17 cellular contexts compared by ENCODE assay signal in the genomic region with DNA sequence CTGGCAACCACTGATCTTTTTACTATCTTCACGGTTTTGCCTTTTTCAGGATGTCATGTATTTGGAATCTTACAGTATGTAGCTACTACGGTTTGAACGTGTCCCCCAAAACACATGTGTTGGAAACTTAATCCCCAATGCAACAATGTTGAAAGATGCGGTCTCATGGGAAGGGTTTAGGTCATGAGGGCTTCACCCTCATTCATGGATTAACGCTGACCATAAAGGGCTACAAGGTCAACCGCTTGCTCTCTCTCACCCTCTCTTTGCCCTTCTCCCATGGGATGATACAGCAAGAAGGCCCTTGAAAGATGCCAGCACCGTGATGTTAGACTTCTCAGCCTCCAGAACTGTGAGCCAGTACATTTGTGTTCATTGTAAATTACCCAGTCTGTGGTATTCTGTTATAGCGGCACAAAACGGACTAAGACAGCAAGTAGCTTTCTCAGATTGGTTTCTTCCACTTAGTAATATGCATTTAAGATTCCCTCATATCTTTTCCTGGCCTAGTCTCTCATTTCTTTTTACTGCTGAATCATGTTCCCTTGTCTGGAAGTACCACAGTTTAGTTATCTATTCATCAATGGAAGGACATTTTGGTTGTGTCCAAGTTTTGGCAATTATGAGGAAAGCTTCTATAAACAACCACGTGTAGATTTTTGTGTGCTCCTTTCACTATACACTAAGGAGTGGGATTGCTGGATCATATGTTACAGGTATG. TPM values are rescaled to one million over a fixed set of nuclear protein-coding genes. Genes with fewer than 3 reads are reported as not detected.
A peak's percentile ranks its signal among the peaks of the same experiment; 100 is the strongest.
DNase-seq lines count a peak whose midpoint lies in the region; ATAC-seq and TF ChIP-seq lines count a peak whose summit lies in the region.
"Had no signal": no experiment of that assay in that cellular context is flagged by ENCODE, and none has a peak within 500 bp of the region (broad histone marks: within the 10 kb centered on the region; RNA-seq: fewer than 3 reads in every experiment).

No MANE protein-coding gene starts in this region.

- H3K4me1 Mint-ChIP-seq in progenitor cell of endocrine pancreas (ENCODE audit: low read depth) (peaks cover 3% of the 10 kb centered on the region), immature natural killer cell (peaks cover 0 to 16% of the 10 kb centered on the region in 2 donors)

- H3K9ac ChIP-seq in BLaER1 = no peak overlapping the region
- H3K9ac ChIP-seq: GM23248 had no signal

- no peak overlapping the region for H3K4me3 Mint-ChIP-seq in progenitor cell of endocrine pancreas (ENCODE audit: low read depth)
- no peak overlapping the region for H3K4me3 Mint-ChIP-seq in immature natural killer cell
- H3K4me3 Mint-ChIP-seq: CD4-positive, CD25-positive, alpha-beta regulatory T cell had no signal

- no peaks in the 10 kb centered on the region for H3K9me3 ChIP-seq in BLaER1
- H3K9me3 ChIP-seq: A549 had no signal

- TF ChIP-seq CTCF in fibroblast of mammary gland (conservative IDR thresholded peaks at IDR 0.05; ENCODE audit: control insufficient read depth, insufficient read depth, low read depth, low read length) = no peak
- no peak for TF ChIP-seq CTCF in progenitor cell of endocrine pancreas (IDR thresholded peaks at IDR 0.05; ENCODE audit: unreplicated experiment)
- TF ChIP-seq CTCF in RWPE1 (conservative IDR thresholded peaks at IDR 0.05; ENCODE audit: low read depth) = no peak

- POLR2A ChIA-PET in RWPE1 (lab: Yijun Ruan, JAX; ENCODE audit: low non-redundant PET) = no interaction called here

- H3K27ac ChIP-seq in BLaER1 = no peak overlapping the region
- H3K27ac ChIP-seq in RWPE1 = no peak overlapping the region
- H3K27ac ChIP-seq: GM23248 had no signal

- peak; percentile 8 for DNase-seq in MV-4-11 (lab: John Stamatoyannopoulos, UW)
- DNase-seq in fibroblast of mammary gland (ENCODE audit: low read depth) = peak; percentile 35
- DNase-seq in progenitor cell of endocrine pancreas (ENCODE audit: low spot score, unreplicated experiment) = no peak
- DNase-seq in immature natural killer cell = no peak
- no peak for DNase-seq in RWPE1 (ENCODE audit: low spot score)
- DNase-seq in HT-29 (ENCODE audit: low spot score) = no peak
- DNase-seq: CD4-positive, CD25-positive, alpha-beta regulatory T cell; DMS79 treated with DMSO at 0.1 percent for 48 hours; GM23248; Karpas-422; NCI-H1417; NCI-H2029; NCI-H524 had no signal

- no peak for ATAC-seq in GM21717 (IDR thresholded peaks at IDR 0.05; ENCODE audit: unreplicated experiment)

- H3K4me3 ChIP-seq in BLaER1 (no peak overlapping the region), fibroblast of mammary gland (ENCODE audit: control insufficient read depth, low read depth, low read length) (no peak overlapping the region)
- H3K4me3 ChIP-seq: A549, GM23248 had no signal

- 0 out of 2 replicates have a peak overlapping the region, but pooled peaks have one; percentile 94 for H3K4me2 ChIP-seq in BLaER1
- H3K4me2 ChIP-seq: A549 had no signal

- H3K4me1 ChIP-seq in BLaER1 = peaks cover 37% of the 10 kb centered on the region

- H3K27me3 ChIP-seq in BLaER1 = peaks cover 23% of the 10 kb centered on the region

- H3K36me3 Mint-ChIP-seq in progenitor cell of endocrine pancreas (ENCODE audit: insufficient read depth) (no peaks in the 10 kb centered on the region), immature natural killer cell (no peaks in the 10 kb centered on the region)
- H3K36me3 Mint-ChIP-seq: CD4-positive, CD25-positive, alpha-beta regulatory T cell had no signal

- H4K20me1 ChIP-seq in BLaER1 = no peaks in the 10 kb centered on the region

- CTCF ChIA-PET in RWPE1 (lab: Yijun Ruan, JAX) = interaction anchor here (0.5 to 0.7 kb wide), 3 partner anchors 68 to 449 kb away, joined by 3 to 8 read pairs (median 3); no protein-coding TSS in a partner anchor

- peak overlapping the region; percentile 7 for H3K27ac Mint-ChIP-seq in progenitor cell of endocrine pancreas
- H3K27ac Mint-ChIP-seq in immature natural killer cell = peak overlapping the region in 1 of 6 donors; percentile 2

- H3K36me3 ChIP-seq in BLaER1 = no peaks in the 10 kb centered on the region

- H3K27me3 Mint-ChIP-seq in progenitor cell of endocrine pancreas (peaks cover 31% of the 10 kb centered on the region), immature natural killer cell (ENCODE audit: low read depth in 3 of 3) (peaks cover 5 to 13% (median 8%) of the 10 kb centered on the region in 3 donors)

- H3K9me3 Mint-ChIP-seq in progenitor cell of endocrine pancreas (ENCODE audit: low read depth) (no peaks in the 10 kb centered on the region), immature natural killer cell (no peaks in the 10 kb centered on the region)
- H3K9me3 Mint-ChIP-seq: CD4-positive, CD25-positive, alpha-beta regulatory T cell had no signal

RNA-seq across cellular contexts. Expression of gene CRYGN, which starts 3.0 kb away (rescaled TPM):
- total RNA-seq in progenitor cell of endocrine pancreas = 2.5 and 3.2 TPM in 2 replicates
- not detected for polyA plus RNA-seq in immature natural killer cell
- 1.4 TPM in 1 of 2 replicates, not detected in the other for total RNA-seq in HT-29 (2014; rRNA removed; shearing (Covaris generic))
- total RNA-seq: GM23248, RPMI7951 had no signal
- polyA plus RNA-seq: A549, GM23248 had no signal

RNA-seq across cellular contexts. Expression of gene WDR86, which starts 33.1 kb away (rescaled TPM):
- total RNA-seq in progenitor cell of endocrine pancreas = 80.6 and 82.9 TPM in 2 replicates
- 1 to 10 TPM in 2 of 3 donors, under 1 TPM in 1; 0.75 to 2.2 (median 2.2) TPM for polyA plus RNA-seq in immature natural killer cell
- 1.8 and 2.0 TPM in 2 replicates for total RNA-seq in HT-29 (2014; rRNA removed; shearing (Covaris generic))
- total RNA-seq: GM23248, RPMI7951 had no signal
- polyA plus RNA-seq: GM23248 had no signal

Comparison
In these comparisons a context has a peak if more than half of its experiments do, and no peak if none do; other contexts are left out.
1. DNase-seq: peak in MV-4-11 (single experiment) and fibroblast of mammary gland (single experiment); none in progenitor cell of endocrine pancreas (single experiment), immature natural killer cell (0 of 3), RWPE1 (single experiment) and HT-29 (single experiment).
2. RNA of gene WDR86, which starts 33.1 kb away (total RNA-seq): 80.6 to 82.9 TPM in progenitor cell of endocrine pancreas; 1.8 to 2.0 TPM in HT-29; every median in the first group is over 10 times any median in the second.